Comparison of ENCODE assay signal across 12 cellular contexts in genomic region chr11:44681698-44682097, GRCh38. TPM values are rescaled to one million over a fixed set of nuclear protein-coding genes. Genes with fewer than 3 reads are reported as not detected.
A peak's percentile ranks its signal among the peaks of the same experiment; 100 is the strongest.
DNase-seq lines count a peak whose midpoint lies in the region; ATAC-seq lines count a peak whose summit lies in the region.
"Had no signal": no experiment of that assay in that cellular context is flagged by ENCODE, and none has a peak within 500 bp of the region (broad histone marks: within the 10 kb centered on the region; RNA-seq: fewer than 3 reads in every experiment).

No MANE protein-coding gene starts in this region.

- no peak for ATAC-seq in activated T-cell treated with anti-CD3 and anti-CD28 coated beads, Interleukin-2, amount 50 U/mL, for 72 hours (replicated peaks in 1 of 2)
- ATAC-seq in stimulated activated naive B cell treated with anti-CD40 and anti-IgM and Interleukin-4, amounts not matched to agents 10 μg/mL and 1 μg/mL and 100 μg/mL, for 72 hours (replicated peaks): no peak
- ATAC-seq in HG02571 (IDR thresholded peaks at IDR 0.05; ENCODE audit: unreplicated experiment): no peak

- no peak overlapping the region for H3K27ac Mint-ChIP-seq in activated T-cell treated with anti-CD3 and anti-CD28 coated beads, Interleukin-2, amount 50 U/mL, for 72 hours
- peak overlapping the region; percentile 48 for H3K27ac Mint-ChIP-seq in stimulated activated naive B cell treated with anti-CD40 and anti-IgM and Interleukin-4, amounts not matched to agents 10 μg/mL and 1 μg/mL and 100 μg/mL, for 72 hours
- H3K27ac Mint-ChIP-seq: B cell, nephron progenitor cell had no signal

- H3K27me3 ChIP-seq in effector memory CD4-positive, alpha-beta T cell (replicated peaks; ENCODE audit: control insufficient read depth, insufficient read depth, low read length, poor library complexity, severe bottlenecking): no peaks in the 10 kb centered on the region

- no peaks in the 10 kb centered on the region for H3K9me3 Mint-ChIP-seq in activated T-cell treated with anti-CD3 and anti-CD28 coated beads, Interleukin-2, amount 50 U/mL, for 72 hours
- H3K9me3 Mint-ChIP-seq in stimulated activated naive B cell treated with anti-CD40 and anti-IgM and Interleukin-4, amounts not matched to agents 10 μg/mL and 1 μg/mL and 100 μg/mL, for 72 hours: no peaks in the 10 kb centered on the region
- H3K9me3 Mint-ChIP-seq: nephron progenitor cell had no signal

- H3K36me3 Mint-ChIP-seq in activated T-cell treated with anti-CD3 and anti-CD28 coated beads, Interleukin-2, amount 50 U/mL, for 72 hours (ENCODE audit: insufficient read depth in 2 of 2): no peaks in the 10 kb centered on the region
- H3K36me3 Mint-ChIP-seq in stimulated activated naive B cell treated with anti-CD40 and anti-IgM and Interleukin-4, amounts not matched to agents 10 μg/mL and 1 μg/mL and 100 μg/mL, for 72 hours: no peaks in the 10 kb centered on the region

- H3K27ac ChIP-seq in effector memory CD4-positive, alpha-beta T cell (ENCODE audit: insufficient read depth, low read length, poor library complexity, severe bottlenecking): no peak overlapping the region

- H3K4me3 ChIP-seq in effector memory CD4-positive, alpha-beta T cell (ENCODE audit: insufficient read depth, low read depth, low read length, poor library complexity, severe bottlenecking): peak overlapping the region; percentile 37

- no peaks in the 10 kb centered on the region for H3K36me3 ChIP-seq in effector memory CD4-positive, alpha-beta T cell (ENCODE audit: control insufficient read depth, insufficient read depth, low read length)

- H3K27me3 Mint-ChIP-seq in activated T-cell treated with anti-CD3 and anti-CD28 coated beads, Interleukin-2, amount 50 U/mL, for 72 hours (ENCODE audit: low read depth): no peaks in the 10 kb centered on the region
- peaks cover 12 to 28% of the 10 kb centered on the region in 2 donors for H3K27me3 Mint-ChIP-seq in stimulated activated naive B cell treated with anti-CD40 and anti-IgM and Interleukin-4, amounts not matched to agents 10 μg/mL and 1 μg/mL and 100 μg/mL, for 72 hours

- no peaks in the 10 kb centered on the region for H3K9me3 ChIP-seq in effector memory CD4-positive, alpha-beta T cell (ENCODE audit: control insufficient read depth, low read length)

- DNase-seq in activated T-cell treated with anti-CD3 and anti-CD28 coated beads, Interleukin-2, amount 50 U/mL, for 72 hours: no peak
- no peak for DNase-seq in activated T-cell treated with anti-CD3 and anti-CD28 coated beads, Interleukin-2, amount 50 U/mL, for 48 hours
- DNase-seq in SW480 (ENCODE audit: low spot score) (peak; percentile 46), foreskin melanocyte (no peak), DMS 273 treated with DMSO at 0.1 percent for 48 hours (lab: John Stamatoyannopoulos, UW) (no peak)
- DNase-seq in effector memory CD4-positive, alpha-beta T cell: no peak
- no peak for DNase-seq in stimulated activated naive B cell treated with anti-CD40 and anti-IgM and Interleukin-4, amounts not matched to agents 10 μg/mL and 1 μg/mL and 100 μg/mL, for 72 hours
- DNase-seq: cerebellar nuclear complex, NCI-H1436 treated with DMSO at 0.1 percent for 48 hours, nephron progenitor cell had no signal

- peaks cover 27% of the 10 kb centered on the region for H3K4me1 Mint-ChIP-seq in activated T-cell treated with anti-CD3 and anti-CD28 coated beads, Interleukin-2, amount 50 U/mL, for 72 hours (ENCODE audit: low read depth)
- peaks cover 0 to 4% of the 10 kb centered on the region in 2 donors for H3K4me1 Mint-ChIP-seq in stimulated activated naive B cell treated with anti-CD40 and anti-IgM and Interleukin-4, amounts not matched to agents 10 μg/mL and 1 μg/mL and 100 μg/mL, for 72 hours

- H3K4me1 ChIP-seq in effector memory CD4-positive, alpha-beta T cell (ENCODE audit: control insufficient read depth, insufficient read depth, low read length, poor library complexity, severe bottlenecking): peaks cover 35% of the 10 kb centered on the region

- peak overlapping the region; percentile 33 to 34 for H3K4me3 Mint-ChIP-seq in activated T-cell treated with anti-CD3 and anti-CD28 coated beads, Interleukin-2, amount 50 U/mL, for 72 hours
- H3K4me3 Mint-ChIP-seq in stimulated activated naive B cell treated with anti-CD40 and anti-IgM and Interleukin-4, amounts not matched to agents 10 μg/mL and 1 μg/mL and 100 μg/mL, for 72 hours: no peak overlapping the region
- H3K4me3 Mint-ChIP-seq: B cell, nephron progenitor cell had no signal

RNA-seq across cellular contexts. Expression of gene TSPAN18, which starts 45.1 kb away (rescaled TPM):
- 1 to 10 TPM; 1.3 to 1.8 TPM for total RNA-seq in activated T-cell treated with anti-CD3 and anti-CD28 coated beads, Interleukin-2, amount 50 U/mL, for 72 hours

Comparison
In these comparisons a context has a peak if more than half of its experiments do, and no peak if none do; other contexts are left out.
1. H3K4me3 Mint-ChIP-seq: peak in activated T-cell treated with anti-CD3 and anti-CD28 coated beads, Interleukin-2, amount 50 U/mL, for 72 hours (2 of 2); none in stimulated activated naive B cell treated with anti-CD40 and anti-IgM and Interleukin-4, amounts not matched to agents 10 μg/mL and 1 μg/mL and 100 μg/mL, for 72 hours (0 of 2).